In genomic region chr6:119331676-119332286, GRCh38 we compare ENCODE assay signal across 17 cellular contexts.
"Had no signal": no experiment of that assay in that cellular context is flagged by ENCODE, and none has a peak within 500 bp of the region (broad histone marks: within the 10 kb centered on the region; RNA-seq: fewer than 3 reads in every experiment).

No MANE protein-coding gene starts in this region.

- ATAC-seq: activated CD4-positive, CD25-positive, alpha-beta regulatory T cell treated with anti-CD3 and anti-CD28 coated beads, Interleukin-2, amount 50 U/mL, for 24 hours; esophagus mucosa; lower lobe of right lung; T-helper 17 cell had no signal

- H3K4me3 ChIP-seq: breast epithelium, dorsolateral prefrontal cortex, lower lobe of right lung, skin epidermis, stomach, thoracic aorta had no signal

- H3K4me3 Mint-ChIP-seq: activated naive CD8-positive, alpha-beta T cell; T-helper 17 cell had no signal

- DNase-seq: activated CD8-positive, alpha-beta memory T cell treated with anti-CD3 and anti-CD28 coated beads for 24 hours; activated effector memory CD4-positive, alpha-beta T cell treated with anti-CD3 and anti-CD28 coated beads, Interleukin-2, amount 50 U/mL, for 16 hours; anterior cingulate cortex; dorsolateral prefrontal cortex; hippocampal formation; lower lobe of right lung; midbrain; retina; stimulated activated CD4-positive, alpha-beta T cell treated with anti-CD3 and anti-CD28 coated beads, Interleukin-4, amount 100 ng/mL, for 4 hours; stomach; T-helper 17 cell had no signal

- H3K9me3 ChIP-seq: breast epithelium, lower lobe of right lung, stomach, thoracic aorta had no signal

- H3K36me3 ChIP-seq: breast epithelium, lower lobe of right lung, thoracic aorta had no signal

- H3K27me3 ChIP-seq: breast epithelium, dorsolateral prefrontal cortex, stomach had no signal

- H3K27me3 Mint-ChIP-seq: activated naive CD8-positive, alpha-beta T cell; T-helper 17 cell had no signal

- H3K4me1 ChIP-seq: breast epithelium had no signal

- H3K27ac Mint-ChIP-seq: activated naive CD8-positive, alpha-beta T cell; T-helper 17 cell had no signal

- H3K27ac ChIP-seq: breast epithelium, dorsolateral prefrontal cortex, lower lobe of right lung, skin epidermis, stomach, thoracic aorta had no signal
